8 cellular contexts compared by ENCODE assay signal in the genomic region with DNA sequence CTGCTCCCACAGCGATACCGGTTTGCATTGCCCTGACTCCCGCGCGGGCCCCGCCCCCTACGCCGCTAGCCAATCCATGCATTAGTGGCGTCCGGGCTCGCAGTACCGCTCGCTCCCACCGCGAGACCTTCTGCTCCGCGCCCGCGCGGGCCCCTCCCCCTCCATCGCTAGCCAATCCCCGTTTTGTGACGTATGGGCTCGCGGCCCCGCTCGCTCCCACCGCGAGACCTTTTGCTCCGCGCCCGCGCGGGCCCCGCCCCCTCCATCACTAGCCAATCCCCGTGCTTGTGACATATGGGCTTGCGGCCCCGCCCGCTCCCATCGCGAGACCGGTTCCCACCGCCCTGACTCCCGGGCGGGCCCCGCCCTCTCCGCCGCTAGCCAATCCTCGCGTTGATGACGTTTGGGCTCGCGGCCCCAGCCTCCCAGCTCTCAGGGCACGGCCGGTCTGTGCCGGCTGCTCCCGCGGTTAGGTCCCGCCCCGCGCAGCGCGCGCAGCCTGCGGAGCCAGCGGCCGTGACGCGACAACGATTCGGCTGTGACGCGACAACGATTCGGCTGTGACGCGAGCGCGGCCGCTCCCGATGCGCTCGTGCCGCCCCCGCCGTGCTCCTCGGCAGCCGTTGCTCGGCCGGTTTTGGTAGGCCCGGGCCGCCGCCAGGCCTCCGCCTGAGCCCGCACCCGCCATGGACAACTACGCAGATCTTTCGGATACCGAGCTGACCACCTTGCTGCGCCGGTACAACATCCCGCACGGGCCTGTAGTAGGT. TPM values are rescaled to one million over a fixed set of nuclear protein-coding genes. Genes with fewer than 3 reads are reported as not detected.
DNase-seq lines count a peak whose midpoint lies in the region; ATAC-seq and TF ChIP-seq lines count a peak whose summit lies in the region.

A gene (plus strand): TSS at position 497 of the 770 bp plus-strand sequence. CDS start 190 bp downstream, at position 687.

- H3K27me3 ChIP-seq in Panc1 (ENCODE audit: control insufficient read depth, insufficient read depth, low read length) (no peaks in the 10 kb centered on the region), esophagus (ENCODE audit: control insufficient read depth in 1 of 2, insufficient read depth in 2 of 2, low read length in 2 of 2) (no peaks in the 10 kb centered on the region), muscle layer of duodenum (ENCODE audit: low read depth, low read length) (no peaks in the 10 kb centered on the region)

- H3K4me3 ChIP-seq in Panc1 (ENCODE audit: low read depth in 2 of 2, low read length in 2 of 2) (peak within 1 kb of the TSS; percentile 91 to 94), esophagus (ENCODE audit: low read depth in 1 of 2, low read length in 2 of 2) (peak within 1 kb of the TSS; percentile 53 to 83), muscle layer of duodenum (ENCODE audit: low read depth in 1 of 2, low read length in 2 of 2) (peak within 1 kb of the TSS; percentile 57 to 68)

- CTCF ChIA-PET in Panc1 (lab: Charles Lee), result no interaction called here

- WGBS in esophagus, 2 donors, result 0 to 27% methylated on average over 94 to 103 of the region's 103 CpGs

- peaks cover 4% of the 10 kb centered on the region for H3K36me3 ChIP-seq in Panc1 (ENCODE audit: control insufficient read depth, insufficient read depth, low read length)
- H3K36me3 ChIP-seq in esophagus (ENCODE audit: control insufficient read depth in 2 of 2, insufficient read depth in 2 of 2, low read length in 1 of 2), result no peaks in the 10 kb centered on the region
- H3K36me3 ChIP-seq in muscle layer of duodenum (ENCODE audit: control insufficient read depth in 1 of 2, insufficient read depth in 2 of 2, low read length in 2 of 2), result no peaks in the 10 kb centered on the region

- BruUV-seq in Panc1 (replicated peaks; lab: Mats Ljungman, UMichigan), result no TSS peak

- H3K4me1 ChIP-seq in Panc1 (ENCODE audit: control insufficient read depth, insufficient read depth, low read length), result peaks cover 40% of the 10 kb centered on the region
- H3K4me1 ChIP-seq in esophagus (ENCODE audit: control insufficient read depth in 2 of 2, insufficient read depth in 2 of 2, low read length in 1 of 2), result peaks cover 0 to 6% of the 10 kb centered on the region in 2 donors
- peaks cover 4 to 17% of the 10 kb centered on the region in 2 donors for H3K4me1 ChIP-seq in muscle layer of duodenum (ENCODE audit: control insufficient read depth in 1 of 2, insufficient read depth in 2 of 2, low read length in 2 of 2)

- intact Hi-C loops in Panc1 (cut with micrococcal nuclease; ENCODE audit: unreplicated experiment), result no loop called here

- in situ Hi-C loops in Panc1 (cut with HindIII; ENCODE audit: low pct_unique_long_range_greater_than_20kb, low sequenced_read_pairs), result no loop called here

- no peak for TF ChIP-seq CTCF in Panc1 (IDR thresholded peaks at IDR 0.05)

- H3K27ac ChIP-seq in Panc1 (ENCODE audit: low read length) (peak within 1 kb of the TSS; percentile 94), esophagus (ENCODE audit: low read depth in 2 of 2, low read length in 1 of 2) (peak within 1 kb of the TSS; percentile 95 to 99), muscle layer of duodenum (ENCODE audit: low read length) (peak within 1 kb of the TSS; percentile 89)

- peak; percentile 100 for DNase-seq in DMS153 treated with DMSO at 0.1 percent for 48 hours (lab: John Stamatoyannopoulos, UW; ENCODE audit: unreplicated experiment)
- peak; percentile 97 for DNase-seq in KG1 (lab: John Stamatoyannopoulos, UW)
- DNase-seq in Panc1 (ENCODE audit: low read depth, low spot score), result peak; percentile 95
- DNase-seq in activated T-cell treated with anti-CD3 and anti-CD28 coated beads, Interleukin-2, amount 50 U/mL, for 48 hours, result peak; percentile 94 to 96
- peak; percentile 93 to 95 for DNase-seq in stimulated activated CD8-positive, alpha-beta memory T cell treated with anti-CD3 and anti-CD28 coated beads, Interleukin-7, amount 100 ng/mL, for 4 hours (ENCODE audit: low read depth in 2 of 2)

- POLR2A ChIA-PET in Panc1 (lab: Charles Lee), result interaction anchor here (1.0 kb wide), 1 partner anchor 8 kb away, joined by 4 read pairs; no protein-coding TSS in a partner anchor

- ATAC-seq in GM21717 (IDR thresholded peaks at IDR 0.05; ENCODE audit: unreplicated experiment) (peak; percentile 68), Panc1 (peak; percentile 87)

- no peaks in the 10 kb centered on the region for H3K9me3 ChIP-seq in Panc1 (ENCODE audit: control insufficient read depth, insufficient read depth, low read depth, low read length)
- peaks cover 0 to 2% of the 10 kb centered on the region in 2 donors for H3K9me3 ChIP-seq in esophagus (ENCODE audit: control insufficient read depth in 2 of 2, insufficient read depth in 1 of 2, low read depth in 1 of 2, low read length in 1 of 2)
- H3K9me3 ChIP-seq in muscle layer of duodenum (ENCODE audit: control insufficient read depth in 1 of 2, low read length in 2 of 2), result no peaks in the 10 kb centered on the region

RNA-seq across cellular contexts. Expression of the gene that starts here (rescaled TPM):
- total RNA-seq in Panc1 (2021; ENCODE audit: unreplicated experiment), result 178 TPM
- 209 TPM for polyA plus RNA-seq in Panc1 (2012; ENCODE audit: insufficient read length)
- 10 to 100 TPM; 66.5 to 83.9 TPM for polyA plus RNA-seq in esophagus

Comparison
In these comparisons a context has a peak if more than half of its experiments do, and no peak if none do; other contexts are left out.
1. Peak in every context shown above with its lines: DNase-seq, ATAC-seq, H3K4me3 ChIP-seq and H3K27ac ChIP-seq.